ENCODE assay signal across 8 cellular contexts in the genomic region with DNA sequence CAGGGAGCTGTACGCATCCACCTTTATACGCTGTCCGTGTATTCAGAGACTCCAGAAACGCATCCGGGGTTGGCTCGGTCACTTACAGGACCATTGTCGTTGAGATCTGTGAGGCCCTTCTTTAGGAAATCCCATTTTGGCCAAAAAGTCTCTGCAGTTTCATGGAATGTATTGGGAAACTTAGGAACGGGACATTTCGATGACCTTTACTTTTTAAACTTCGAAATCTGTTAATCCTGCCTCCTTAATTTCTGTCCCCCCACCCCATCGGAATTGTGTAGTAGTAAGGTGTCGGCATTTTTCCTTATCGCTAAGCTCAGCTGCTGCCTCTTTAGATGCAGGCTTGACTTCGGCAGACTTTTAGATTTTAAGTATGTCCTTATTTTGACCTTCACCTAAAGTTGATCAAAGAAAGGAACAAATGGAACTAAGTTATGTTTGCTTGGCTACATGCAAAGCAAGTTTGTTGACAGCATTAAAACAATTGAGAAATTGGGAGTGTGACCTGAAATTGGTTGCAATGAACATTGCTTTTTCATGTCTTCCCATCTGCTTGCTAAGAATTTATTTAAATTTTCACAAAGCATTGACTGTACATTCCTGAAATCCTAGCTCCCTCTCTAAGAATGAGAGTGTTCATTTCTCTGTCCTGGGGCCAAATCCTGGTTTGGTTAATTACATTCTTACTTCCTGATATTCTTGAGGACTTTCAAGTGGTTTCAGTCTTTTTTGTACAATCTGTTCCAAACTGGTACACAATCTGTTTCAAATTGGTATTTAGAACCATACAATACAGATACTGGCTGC. TPM values are rescaled to one million over a fixed set of nuclear protein-coding genes. Genes with fewer than 3 reads are reported as not detected.
A peak's percentile ranks its signal among the peaks of the same experiment; 100 is the strongest.
DNase-seq lines count a peak whose midpoint lies in the region; ATAC-seq and TF ChIP-seq lines count a peak whose summit lies in the region.

No MANE protein-coding gene starts in this region.

- intact Hi-C loops in PC-9 (cut with micrococcal nuclease; ENCODE audit: unreplicated experiment), result loop anchor here (1.0 to 5.0 kb wide), 2 partner anchors 41 to 275 kb away; no protein-coding TSS in a partner anchor

- no peak overlapping the region for H2BK5ac ChIP-seq in neuronal stem cell (ENCODE audit: low read length)

- H3K27ac ChIP-seq in PC-9, result peak overlapping the region; percentile 74
- H3K27ac ChIP-seq in neuronal stem cell (replicated peaks; ENCODE audit: low read length), result peak overlapping the region; percentile 81

- CTCF ChIA-PET in PC-9 (lab: Charles Lee), result no interaction called here

- in situ Hi-C loops in G401 (cut with HindIII; ENCODE audit: low sequenced_read_pairs), result no loop called here

- DNase-seq in G401 (ENCODE audit: low spot score) (peak; percentile 58), PC-9 (peak in 1 of 2 experiments; percentile 39), epidermal melanocyte (ENCODE audit: insufficient read length, low spot score) (peak; percentile 69), neuronal stem cell (ENCODE audit: low spot score) (peak; percentile 3)
- no peak for DNase-seq in stimulated activated naive CD4-positive, alpha-beta T cell treated with Interleukin-2 at 50 U/mL for 16 hours (lab: John Stamatoyannopoulos, UW)
- DNase-seq in activated effector memory CD4-positive, alpha-beta T cell treated with Interleukin-2 at 50 U/mL for 16 hours, result no peak
- DNase-seq in activated effector memory CD4-positive, alpha-beta T cell treated with anti-CD3 and anti-CD28 coated beads, Interleukin-2, amount 50 U/mL, for 16 hours, result no peak

- H3K4me2 ChIP-seq in PC-9 (peak overlapping the region; percentile 94), neuronal stem cell (ENCODE audit: insufficient read depth, low read length, poor library complexity, severe bottlenecking) (peak overlapping the region; percentile 61)

- no peak overlapping the region for H2BK15ac ChIP-seq in neuronal stem cell (ENCODE audit: low read length)

- ATAC-seq in HG03432 (IDR thresholded peaks at IDR 0.05; ENCODE audit: unreplicated experiment), result no peak

- no peak overlapping the region for H4K91ac ChIP-seq in neuronal stem cell (ENCODE audit: low read depth, low read length, poor library complexity)

- H3K4me3 ChIP-seq in PC-9 (peak overlapping the region; percentile 63), neuronal stem cell (ENCODE audit: low read length in 2 of 2) (peak overlapping the region; percentile 81 to 87)

- H3K9me2 ChIP-seq in PC-9 (ENCODE audit: insufficient read depth), result no peaks in the 10 kb centered on the region

- H4K8ac ChIP-seq in neuronal stem cell (ENCODE audit: low read depth, low read length), result no peak overlapping the region

- H3K9me3 ChIP-seq in PC-9 (ENCODE audit: insufficient read depth, low read depth) (no peaks in the 10 kb centered on the region; the same call in 1 of the 2 replicates), neuronal stem cell (replicated peaks in 1 of 2; ENCODE audit: control insufficient read depth in 2 of 2, insufficient read depth in 1 of 2, low read depth in 1 of 2, low read length in 2 of 2) (peaks cover 0 to 4% of the 10 kb centered on the region in 2 donors)

- peak overlapping the region; percentile 78 for H3K9ac ChIP-seq in neuronal stem cell (ENCODE audit: low read depth, low read length, poor library complexity)

- H3K36me3 ChIP-seq in PC-9 (ENCODE audit: low read depth), result no peaks in the 10 kb centered on the region
- no peaks in the 10 kb centered on the region for H3K36me3 ChIP-seq in neuronal stem cell (replicated peaks in 1 of 2; ENCODE audit: control insufficient read depth in 2 of 2, insufficient read depth in 2 of 2, low read length in 2 of 2)

- H2BK12ac ChIP-seq in neuronal stem cell (ENCODE audit: low read length), result no peak overlapping the region

- no peaks in the 10 kb centered on the region for H3K27me3 ChIP-seq in PC-9 (ENCODE audit: insufficient read depth, low read depth)
- no peaks in the 10 kb centered on the region for H3K27me3 ChIP-seq in neuronal stem cell (ENCODE audit: control insufficient read depth in 3 of 3, insufficient read depth in 3 of 3, low read depth in 1 of 3, low read length in 3 of 3)

- H3K18ac ChIP-seq in neuronal stem cell (ENCODE audit: low read length), result peak overlapping the region; percentile 78

- no peaks in the 10 kb centered on the region for H4K20me1 ChIP-seq in PC-9 (ENCODE audit: insufficient read depth)

- no CpG with 5 or more reads among the region's 14 CpGs for WGBS in neuronal stem cell (ENCODE audit: extremely low coverage in 2 of 2, insufficient read length in 2 of 2, insufficient replicate concordance in 1 of 2), 2 donors

- H3K79me2 ChIP-seq in PC-9 (ENCODE audit: low read depth), result peaks cover 36% of the 10 kb centered on the region

- POLR2A ChIA-PET in PC-9 (lab: Charles Lee; ENCODE audit: unreplicated experiment), result no interaction called here

- H2BK120ac ChIP-seq in neuronal stem cell (ENCODE audit: low read depth, low read length), result no peak overlapping the region

- no peak overlapping the region for H3K4ac ChIP-seq in neuronal stem cell (ENCODE audit: low read length)

- TF ChIP-seq CTCF in PC-9 (conservative IDR thresholded peaks at IDR 0.05), result no peak

- H3K23ac ChIP-seq in neuronal stem cell (ENCODE audit: low read depth, low read length, poor library complexity), result no peak overlapping the region

- H2AFZ ChIP-seq in PC-9, result peak overlapping the region; percentile 87
- peak overlapping the region; percentile 90 for H2AFZ ChIP-seq in neuronal stem cell (ENCODE audit: low read length)

- no peak overlapping the region for H2AK5ac ChIP-seq in neuronal stem cell (ENCODE audit: low read depth, low read length)

- peaks cover 13% of the 10 kb centered on the region; the same call in 1 of the 2 replicates for H3F3A ChIP-seq in PC-9 (ENCODE audit: insufficient read depth, low read depth)

- H3K14ac ChIP-seq in neuronal stem cell (ENCODE audit: low read length), result no peak overlapping the region

- peaks cover 24% of the 10 kb centered on the region for H3K4me1 ChIP-seq in PC-9 (replicated peaks; ENCODE audit: insufficient read depth)
- peaks cover 0 to 9% of the 10 kb centered on the region in 2 donors for H3K4me1 ChIP-seq in neuronal stem cell (ENCODE audit: control insufficient read depth in 2 of 2, insufficient read depth in 1 of 2, low read depth in 1 of 2, low read length in 2 of 2)

- peaks cover 2% of the 10 kb centered on the region for H3K79me1 ChIP-seq in neuronal stem cell (ENCODE audit: low read depth, low read length)

- TSS peak; percentile 87 for BruUV-seq in PC-9 (replicated peaks; lab: Mats Ljungman, UMichigan)

RNA-seq across cellular contexts. Expression of a gene that starts 0.9 kb away (rescaled TPM):
- total RNA-seq in G401 (2014; rRNA removed; shearing (Covaris generic)), result 2.8 and 4.4 TPM in 2 replicates
- 16.5 and 16.8 TPM in 2 replicates for total RNA-seq in PC-9 (2021)
- 7.0 TPM for polyA plus RNA-seq in neuronal stem cell (2013, experiment 1 of 2)
- polyA plus RNA-seq in neuronal stem cell (2013, experiment 2 of 2), result 7.4 TPM

Comparison
In these comparisons a context has a peak if more than half of its experiments do, and no peak if none do; other contexts are left out.
1. DNase-seq: peak in G401 (single experiment), epidermal melanocyte (single experiment) and neuronal stem cell (single experiment); none in stimulated activated naive CD4-positive, alpha-beta T cell treated with Interleukin-2 at 50 U/mL for 16 hours (single experiment), activated effector memory CD4-positive, alpha-beta T cell treated with Interleukin-2 at 50 U/mL for 16 hours (single experiment) and activated effector memory CD4-positive, alpha-beta T cell treated with anti-CD3 and anti-CD28 coated beads, Interleukin-2, amount 50 U/mL, for 16 hours (single experiment).